8 cellular contexts compared by ENCODE assay signal in genomic region chr13:77026255-77026782, GRCh38. TPM values are rescaled to one million over a fixed set of nuclear protein-coding genes. Genes with fewer than 3 reads are reported as not detected.
DNase-seq lines count a peak whose midpoint lies in the region; ATAC-seq and TF ChIP-seq lines count a peak whose summit lies in the region.

No MANE protein-coding gene starts in this region.

- no peaks in the 10 kb centered on the region for H3K27me3 ChIP-seq in Panc1 (ENCODE audit: control insufficient read depth, insufficient read depth, low read length)

- CTCF ChIA-PET in Panc1 (lab: Charles Lee), result interaction anchor here (0.6 to 0.7 kb wide), 3 partner anchors 203 to 451 kb away, joined by 3 to 7 read pairs (median 3); no protein-coding TSS in a partner anchor

- H3K36me3 Mint-ChIP-seq in activated T-helper 1 cell treated with anti-CD3 and anti-CD28 coated beads, Interleukin-12 subunit alpha, Interleukin-12 subunit beta, Interleukin-2, Interleukin-4 antibody, amounts not matched to agents 30 ng/mL and 10 ng/mL and 1 ng/mL, durations not matched to agents 14 hours and 24 hours and 36 hours (ENCODE audit: low read depth), result peaks cover 23% of the 10 kb centered on the region
- peaks cover 17% of the 10 kb centered on the region for H3K36me3 Mint-ChIP-seq in nephron (ENCODE audit: low read depth)
- peaks cover 24% of the 10 kb centered on the region for H3K36me3 Mint-ChIP-seq in stimulated activated naive CD8-positive, alpha-beta T cell treated with anti-CD3 and anti-CD28 coated beads, Interleukin-15, Interleukin-2, amounts not matched to agents 100 ng/mL and 50 ng/mL, for 24 hours (ENCODE audit: low read depth)

- H3K27ac ChIP-seq in Panc1 (ENCODE audit: low read length), result no peak overlapping the region

- peak; percentile 59 for ATAC-seq in GM19463 (IDR thresholded peaks at IDR 0.05; ENCODE audit: unreplicated experiment)
- peak; percentile 87 for ATAC-seq in Panc1

- H3K9me3 Mint-ChIP-seq in activated T-helper 1 cell treated with anti-CD3 and anti-CD28 coated beads, Interleukin-12 subunit alpha, Interleukin-12 subunit beta, Interleukin-2, Interleukin-4 antibody, amounts not matched to agents 30 ng/mL and 10 ng/mL and 1 ng/mL, durations not matched to agents 14 hours and 24 hours and 36 hours, result no peaks in the 10 kb centered on the region
- H3K9me3 Mint-ChIP-seq in nephron, result no peaks in the 10 kb centered on the region
- no peaks in the 10 kb centered on the region for H3K9me3 Mint-ChIP-seq in stimulated activated naive CD8-positive, alpha-beta T cell treated with anti-CD3 and anti-CD28 coated beads, Interleukin-15, Interleukin-2, amounts not matched to agents 100 ng/mL and 50 ng/mL, for 24 hours

- H3K9me3 ChIP-seq in Panc1 (ENCODE audit: control insufficient read depth, insufficient read depth, low read depth, low read length), result no peaks in the 10 kb centered on the region

- no peaks in the 10 kb centered on the region for H3K27me3 Mint-ChIP-seq in activated T-helper 1 cell treated with anti-CD3 and anti-CD28 coated beads, Interleukin-12 subunit alpha, Interleukin-12 subunit beta, Interleukin-2, Interleukin-4 antibody, amounts not matched to agents 30 ng/mL and 10 ng/mL and 1 ng/mL, durations not matched to agents 14 hours and 24 hours and 36 hours (ENCODE audit: insufficient read depth)
- H3K27me3 Mint-ChIP-seq in nephron (ENCODE audit: low read depth), result no peaks in the 10 kb centered on the region
- H3K27me3 Mint-ChIP-seq in stimulated activated naive CD8-positive, alpha-beta T cell treated with anti-CD3 and anti-CD28 coated beads, Interleukin-15, Interleukin-2, amounts not matched to agents 100 ng/mL and 50 ng/mL, for 24 hours, result peaks cover 5% of the 10 kb centered on the region

- peak; percentile 92 for DNase-seq in COLO668 (lab: John Stamatoyannopoulos, UW; ENCODE audit: unreplicated experiment)
- DNase-seq in HK-2 (ENCODE audit: unreplicated experiment), result peak; percentile 53
- no peak for DNase-seq in Panc1 (ENCODE audit: low read depth, low spot score)
- peak; percentile 77 for DNase-seq in activated T-helper 1 cell treated with anti-CD3 and anti-CD28 coated beads, Interleukin-12 subunit alpha, Interleukin-12 subunit beta, Interleukin-2, Interleukin-4 antibody, amounts not matched to agents 30 ng/mL and 10 ng/mL and 1 ng/mL, durations not matched to agents 14 hours and 24 hours and 36 hours (ENCODE audit: low spot score)
- DNase-seq in fibroblast of peridontal ligament (ENCODE audit: extremely low read depth), result peak; percentile 47

- peaks cover 2% of the 10 kb centered on the region; the same call in 1 of the 2 replicates for H3K36me3 ChIP-seq in Panc1 (ENCODE audit: control insufficient read depth, insufficient read depth, low read length)

- peak overlapping the region; percentile 77 to 83 for H3K4me3 ChIP-seq in Panc1 (ENCODE audit: low read depth in 2 of 2, low read length in 2 of 2)

- intact Hi-C loops in Panc1 (cut with micrococcal nuclease; ENCODE audit: unreplicated experiment), result no loop called here
- intact Hi-C loops in activated T-helper 1 cell treated with anti-CD3 and anti-CD28 coated beads, Interleukin-12 subunit alpha, Interleukin-12 subunit beta, Interleukin-2, Interleukin-4 antibody, amounts not matched to agents 30 ng/mL and 10 ng/mL and 1 ng/mL, durations not matched to agents 14 hours and 24 hours and 36 hours (cut with micrococcal nuclease), result loop anchor here (1.0 to 5.0 kb wide), 4 partner anchors 140 to 1704 kb away; partner anchors contain the start of gene KCTD12

- H3K4me1 ChIP-seq in Panc1 (ENCODE audit: control insufficient read depth, insufficient read depth, low read length), result peaks cover 8% of the 10 kb centered on the region

- in situ Hi-C loops in Panc1 (cut with HindIII; ENCODE audit: low pct_unique_long_range_greater_than_20kb, low sequenced_read_pairs), result no loop called here

- H3K4me1 Mint-ChIP-seq in activated T-helper 1 cell treated with anti-CD3 and anti-CD28 coated beads, Interleukin-12 subunit alpha, Interleukin-12 subunit beta, Interleukin-2, Interleukin-4 antibody, amounts not matched to agents 30 ng/mL and 10 ng/mL and 1 ng/mL, durations not matched to agents 14 hours and 24 hours and 36 hours (ENCODE audit: low read depth), result peaks cover 63% of the 10 kb centered on the region
- peaks cover 58% of the 10 kb centered on the region for H3K4me1 Mint-ChIP-seq in nephron
- peaks cover 67% of the 10 kb centered on the region for H3K4me1 Mint-ChIP-seq in stimulated activated naive CD8-positive, alpha-beta T cell treated with anti-CD3 and anti-CD28 coated beads, Interleukin-15, Interleukin-2, amounts not matched to agents 100 ng/mL and 50 ng/mL, for 24 hours (ENCODE audit: low read depth)

- POLR2A ChIA-PET in Panc1 (lab: Charles Lee), result interaction anchor here (0.6 to 0.7 kb wide), 2 partner anchors 8 to 1330 kb away, joined by 7 to 10 read pairs; no protein-coding TSS in a partner anchor

- H3K27ac Mint-ChIP-seq in activated T-helper 1 cell treated with anti-CD3 and anti-CD28 coated beads, Interleukin-12 subunit alpha, Interleukin-12 subunit beta, Interleukin-2, Interleukin-4 antibody, amounts not matched to agents 30 ng/mL and 10 ng/mL and 1 ng/mL, durations not matched to agents 14 hours and 24 hours and 36 hours, result peak overlapping the region; percentile 93
- peak overlapping the region; percentile 33 to 89 (median 80) for H3K27ac Mint-ChIP-seq in nephron
- peak overlapping the region; percentile 93 for H3K27ac Mint-ChIP-seq in stimulated activated naive CD8-positive, alpha-beta T cell treated with anti-CD3 and anti-CD28 coated beads, Interleukin-15, Interleukin-2, amounts not matched to agents 100 ng/mL and 50 ng/mL, for 24 hours

- peak overlapping the region; percentile 94 for H3K4me3 Mint-ChIP-seq in activated T-helper 1 cell treated with anti-CD3 and anti-CD28 coated beads, Interleukin-12 subunit alpha, Interleukin-12 subunit beta, Interleukin-2, Interleukin-4 antibody, amounts not matched to agents 30 ng/mL and 10 ng/mL and 1 ng/mL, durations not matched to agents 14 hours and 24 hours and 36 hours
- peak overlapping the region; percentile 96 to 97 (median 96) for H3K4me3 Mint-ChIP-seq in nephron
- peak overlapping the region; percentile 97 for H3K4me3 Mint-ChIP-seq in stimulated activated naive CD8-positive, alpha-beta T cell treated with anti-CD3 and anti-CD28 coated beads, Interleukin-15, Interleukin-2, amounts not matched to agents 100 ng/mL and 50 ng/mL, for 24 hours

- no peak for TF ChIP-seq CTCF in Panc1 (IDR thresholded peaks at IDR 0.05)
- no peak for TF ChIP-seq CTCF in nephron (IDR thresholded peaks at IDR 0.05; ENCODE audit: unreplicated experiment in 3 of 3)

- no TSS peak for BruUV-seq in Panc1 (replicated peaks; lab: Mats Ljungman, UMichigan)

RNA-seq across cellular contexts. Expression of gene FBXL3, which starts 0.6 kb away (rescaled TPM):
- total RNA-seq in Panc1 (2021; ENCODE audit: unreplicated experiment), result 18.5 TPM
- 8.8 TPM for polyA plus RNA-seq in Panc1 (2012; ENCODE audit: insufficient read length)
- 40.1 and 40.8 TPM in 2 replicates for total RNA-seq in activated T-helper 1 cell treated with anti-CD3 and anti-CD28 coated beads, Interleukin-12 subunit alpha, Interleukin-12 subunit beta, Interleukin-2, Interleukin-4 antibody, amounts not matched to agents 30 ng/mL and 10 ng/mL and 1 ng/mL, durations not matched to agents 14 hours and 24 hours and 36 hours

RNA-seq across cellular contexts. Expression of gene CLN5, which starts 34.4 kb away (rescaled TPM):
- total RNA-seq in Panc1 (2021; ENCODE audit: unreplicated experiment), result 21.4 TPM
- polyA plus RNA-seq in Panc1 (2012; ENCODE audit: insufficient read length), result 14.2 TPM
- 14.2 and 16.9 TPM in 2 replicates for total RNA-seq in activated T-helper 1 cell treated with anti-CD3 and anti-CD28 coated beads, Interleukin-12 subunit alpha, Interleukin-12 subunit beta, Interleukin-2, Interleukin-4 antibody, amounts not matched to agents 30 ng/mL and 10 ng/mL and 1 ng/mL, durations not matched to agents 14 hours and 24 hours and 36 hours
